17 cellular contexts compared by ENCODE assay signal in the genomic region with DNA sequence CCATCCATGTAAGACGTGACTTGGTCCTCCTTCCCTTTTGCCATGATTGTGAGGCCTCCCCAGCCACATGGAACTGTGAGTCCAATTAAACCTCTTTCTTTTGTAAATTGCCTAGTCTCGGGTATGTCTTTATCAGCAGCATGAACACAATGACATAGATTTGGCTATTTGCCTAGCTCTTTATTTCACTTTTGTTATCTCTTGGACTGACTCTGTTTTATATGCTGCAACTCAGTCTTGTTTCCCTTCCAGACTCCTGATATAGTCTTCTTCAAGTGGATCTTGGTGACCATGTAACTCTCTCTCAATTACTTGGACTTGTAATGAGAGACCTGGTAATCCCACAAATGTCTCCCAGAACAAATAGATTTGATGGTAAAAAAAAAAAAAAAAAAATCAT.
DNase-seq lines count a peak whose midpoint lies in the region; ATAC-seq, FAIRE-seq and TF ChIP-seq lines count a peak whose summit lies in the region.
"Had no signal": no experiment of that assay in that cellular context is flagged by ENCODE, and none has a peak within 500 bp of the region (broad histone marks: within the 10 kb centered on the region; RNA-seq: fewer than 3 reads in every experiment).

No MANE protein-coding gene starts in this region.

- peaks cover 0 to 59% of the 10 kb centered on the region in 2 experiments for H3K36me3 ChIP-seq in SK-N-SH (replicated peaks in 1 of 2; ENCODE audit: control insufficient read depth in 1 of 2, insufficient read depth in 2 of 2, low read length in 1 of 2)
- H3K36me3 ChIP-seq in endothelial cell of umbilical vein (ENCODE audit: control insufficient read depth in 2 of 2, extremely low read depth in 1 of 2, insufficient read depth in 2 of 2, low read length in 2 of 2): no peaks in the 10 kb centered on the region
- H3K36me3 ChIP-seq: BLaER1 had no signal

- BruUV-seq in endothelial cell of umbilical vein (replicated peaks; lab: Mats Ljungman, UMichigan): no TSS peak

- dilution Hi-C loops in endothelial cell of umbilical vein (cut with MboI; ENCODE audit: extremely low pct_ligation_motif_present, low sequenced_read_pairs): no loop called here

- intact Hi-C loops in endothelial cell of umbilical vein (cut with micrococcal nuclease): no loop called here

- CTCF ChIA-PET in SK-N-SH (lab: Yijun Ruan, JAX): interaction anchor here (0.9 kb wide), 1 partner anchor 14 kb away, joined by 3 read pairs; no protein-coding TSS in a partner anchor
- CTCF ChIA-PET in endothelial cell of umbilical vein (lab: Charles Lee): interaction anchor here (0.6 to 1.0 kb wide), 3 partner anchors 267 to 628 kb away, joined by 3 to 5 read pairs (median 4); a partner anchor contains a TSS

- no peak overlapping the region for H3K9ac ChIP-seq in SK-N-SH
- H3K9ac ChIP-seq in endothelial cell of umbilical vein (replicated peaks; ENCODE audit: extremely low read depth, insufficient read depth, low read length): no peak overlapping the region
- H3K9ac ChIP-seq: BLaER1 had no signal

- H3F3A ChIP-seq in SK-N-SH (replicated peaks; ENCODE audit: insufficient read depth): peaks cover 42% of the 10 kb centered on the region

- no peak for TF ChIP-seq RAD21 in SK-N-SH (IDR thresholded peaks at IDR 0.05; ENCODE audit: low read length)

- POLR2A ChIA-PET in SK-N-SH (lab: Yijun Ruan, JAX) (no interaction called here), endothelial cell of umbilical vein (lab: Charles Lee) (no interaction called here)

- H3K79me2 ChIP-seq in SK-N-SH (ENCODE audit: insufficient read depth): peaks cover 58% of the 10 kb centered on the region
- no peaks in the 10 kb centered on the region for H3K79me2 ChIP-seq in endothelial cell of umbilical vein (ENCODE audit: control insufficient read depth, insufficient read depth, low read length)

- H3K4me3 ChIP-seq in SK-N-SH (ENCODE audit: low read depth in 2 of 2, low read length in 1 of 2) (no peak overlapping the region), endothelial cell of umbilical vein (replicated peaks in 1 of 3; ENCODE audit: insufficient read depth in 1 of 3, low read depth in 1 of 3, low read length in 3 of 3) (no peak overlapping the region)
- H3K4me3 ChIP-seq: BLaER1 had no signal

- TF ChIP-seq EP300 in SK-N-SH (IDR thresholded peaks at IDR 0.05; ENCODE audit: borderline replicate concordance in 1 of 2, low read depth in 1 of 2, low read length in 1 of 2): no peak

- no peak; the same call in 2 of the 3 replicates for ATAC-seq in SK-N-SH treated with all-trans-retinoic acid at 6 μM for 48 hours

- WGBS in SK-N-SH (ENCODE audit: low lambda C conversion rate): 64% methylated on average over 2 of the region's 2 CpGs

- H3K4me1 ChIP-seq in SK-N-SH (ENCODE audit: control insufficient read depth in 1 of 2, insufficient read depth in 2 of 2, low read depth in 1 of 2, low read length in 1 of 2) (peaks cover 0 to 12% of the 10 kb centered on the region in 2 experiments; a peak in 2 of 4 replicates), endothelial cell of umbilical vein (ENCODE audit: control insufficient read depth, extremely low read depth, insufficient read depth, low read length) (no peaks in the 10 kb centered on the region)
- H3K4me1 ChIP-seq: BLaER1 had no signal

- no peak for TF ChIP-seq CTCF in SK-N-SH (IDR thresholded peaks at IDR 0.05)
- TF ChIP-seq CTCF in endothelial cell of umbilical vein (IDR thresholded peaks at IDR 0.05; ENCODE audit: extremely low read depth in 1 of 2, insufficient read depth in 1 of 2, low read depth in 1 of 2, low read length in 2 of 2): no peak

- no peaks in the 10 kb centered on the region for H3K9me1 ChIP-seq in endothelial cell of umbilical vein (replicated peaks; ENCODE audit: control insufficient read depth, extremely low read depth, insufficient read depth, low read length)

- no peaks in the 10 kb centered on the region for H4K20me1 ChIP-seq in SK-N-SH (ENCODE audit: insufficient read depth)
- H4K20me1 ChIP-seq in endothelial cell of umbilical vein (replicated peaks; ENCODE audit: control insufficient read depth, extremely low read depth, insufficient read depth, low read length): no peaks in the 10 kb centered on the region
- H4K20me1 ChIP-seq: BLaER1 had no signal

- DNase-seq in SK-N-SH: no peak
- DNase-seq in NCI-H226: peak; percentile 70
- DNase-seq in endothelial cell of umbilical vein (ENCODE audit: low read depth, low spot score): peak; percentile 17
- DNase-seq in CD1c-positive myeloid dendritic cell (ENCODE audit: extremely low spot score): no peak
- DNase-seq in NOMO-1 treated with dmso at 0.1 percent for 144 hours (lab: John Stamatoyannopoulos, UW; ENCODE audit: unreplicated experiment): no peak
- no peak for DNase-seq in HuH-7.5 (ENCODE audit: low spot score)
- DNase-seq: 8988T; AML-193; CD4-positive, CD25-positive, alpha-beta regulatory T cell; DMS 273 treated with DMSO at 0.1 percent for 48 hours; DMS79; GDM1; GOT3; H9 had no signal

- H3K4me2 ChIP-seq in SK-N-SH (no peak overlapping the region; the same call in 1 of the 2 replicates), endothelial cell of umbilical vein (ENCODE audit: insufficient read depth, low read length) (no peak overlapping the region)
- H3K4me2 ChIP-seq: BLaER1 had no signal

- H3K27ac ChIP-seq in SK-N-SH (ENCODE audit: low read depth in 2 of 2, low read length in 1 of 2) (peak overlapping the region; percentile 72 to 87; a peak in 3 of 4 replicates), endothelial cell of umbilical vein (ENCODE audit: insufficient read depth, low read depth, low read length) (no peak overlapping the region)
- H3K27ac ChIP-seq: BLaER1 had no signal

- H3K9me3 ChIP-seq in SK-N-SH (no peaks in the 10 kb centered on the region; the same call in 1 of the 2 replicates), endothelial cell of umbilical vein (replicated peaks; ENCODE audit: control insufficient read depth, insufficient read depth, low read length) (no peaks in the 10 kb centered on the region)
- H3K9me3 ChIP-seq: BLaER1 had no signal

- FAIRE-seq in endothelial cell of umbilical vein (lab: Jason Lieb, UNC): no peak
- FAIRE-seq: GM12892 had no signal

- H3K27me3 ChIP-seq in SK-N-SH (ENCODE audit: insufficient read depth) (no peaks in the 10 kb centered on the region), endothelial cell of umbilical vein (ENCODE audit: control insufficient read depth in 2 of 2, insufficient read depth in 2 of 2, low read length in 2 of 2) (no peaks in the 10 kb centered on the region)
- H3K27me3 ChIP-seq: BLaER1 had no signal

- no peaks in the 10 kb centered on the region for H3K9me2 ChIP-seq in SK-N-SH

- no peak for TF ChIP-seq POLR2A in endothelial cell of umbilical vein (IDR thresholded peaks at IDR 0.05; ENCODE audit: low read depth, low read length)

- H2AFZ ChIP-seq in SK-N-SH (ENCODE audit: low read depth) (no peak overlapping the region), endothelial cell of umbilical vein (ENCODE audit: low read depth, low read length) (no peak overlapping the region)

TF ChIP-seq in SK-N-SH, 30 proteins besides CTCF, POLR2A, EP300 and RAD21 (continues in another document):
- TF ChIP-seq MEF2A (IDR thresholded peaks at IDR 0.05; ENCODE audit: borderline replicate concordance, low read depth): no peak
- TF ChIP-seq CHD2 (IDR thresholded peaks at IDR 0.05; ENCODE audit: low read length, partially characterized antibody): no peak
- TF ChIP-seq, protein P1, sequence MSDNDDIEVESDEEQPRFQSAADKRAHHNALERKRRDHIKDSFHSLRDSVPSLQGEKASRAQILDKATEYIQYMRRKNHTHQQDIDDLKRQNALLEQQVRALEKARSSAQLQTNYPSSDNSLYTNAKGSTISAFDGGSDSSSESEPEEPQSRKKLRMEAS (IDR thresholded peaks at IDR 0.05; ENCODE audit: low read depth): no peak

TF ChIP-seq in SK-N-SH treated with all-trans-retinoic acid at 6 μM for 48 hours, 23 proteins besides CTCF, POLR2A, EP300 and RAD21 (continues in another document):
- no peak for TF ChIP-seq BACH2 (CRISPR knock-in tag; IDR thresholded peaks at IDR 0.05; ENCODE audit: borderline replicate concordance)
- TF ChIP-seq, protein P2, sequence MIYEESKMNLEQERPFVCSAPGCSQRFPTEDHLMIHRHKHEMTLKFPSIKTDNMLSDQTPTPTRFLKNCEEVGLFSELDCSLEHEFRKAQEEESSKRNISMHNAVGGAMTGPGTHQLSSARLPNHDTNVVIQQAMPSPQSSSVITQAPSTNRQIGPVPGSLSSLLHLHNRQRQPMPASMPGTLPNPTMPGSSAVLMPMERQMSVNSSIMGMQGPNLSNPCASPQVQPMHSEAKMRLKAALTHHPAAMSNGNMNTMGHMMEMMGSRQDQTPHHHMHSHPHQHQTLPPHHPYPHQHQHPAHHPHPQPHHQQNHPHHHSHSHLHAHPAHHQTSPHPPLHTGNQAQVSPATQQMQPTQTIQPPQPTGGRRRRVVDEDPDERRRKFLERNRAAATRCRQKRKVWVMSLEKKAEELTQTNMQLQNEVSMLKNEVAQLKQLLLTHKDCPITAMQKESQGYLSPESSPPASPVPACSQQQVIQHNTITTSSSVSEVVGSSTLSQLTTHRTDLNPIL (CRISPR knock-in tag; IDR thresholded peaks at IDR 0.05; ENCODE audit: low read depth): no peak
- no peak for TF ChIP-seq SNAI2 (CRISPR knock-in tag; IDR thresholded peaks at IDR 0.05)
- no peak for TF ChIP-seq CSDC2 (CRISPR knock-in tag; IDR thresholded peaks at IDR 0.05)
- TF ChIP-seq ZNF565 (CRISPR knock-in tag; conservative IDR thresholded peaks at IDR 0.05; ENCODE audit: low read depth): no peak
- no peak for TF ChIP-seq TOX (CRISPR knock-in tag; IDR thresholded peaks at IDR 0.05; ENCODE audit: borderline replicate concordance)

TF ChIP-seq in endothelial cell of umbilical vein, 7 proteins besides CTCF, POLR2A, EP300 and RAD21:
- TF ChIP-seq, protein P1 (IDR thresholded peaks at IDR 0.05; ENCODE audit: insufficient read depth, insufficient read length): no peak
- TF ChIP-seq FOS (IDR thresholded peaks at IDR 0.05; ENCODE audit: borderline replicate concordance, insufficient read depth, low read length): no peak
- no peak for TF ChIP-seq JUN (IDR thresholded peaks at IDR 0.05; ENCODE audit: borderline replicate concordance, insufficient read depth, insufficient read length, low read depth)
- TF ChIP-seq EZH2 (IDR thresholded peaks at IDR 0.05; ENCODE audit: borderline replicate concordance, low read depth, low read length, severe bottlenecking): no peak
- TF ChIP-seq POLR2AphosphoS5 (IDR thresholded peaks at IDR 0.05; ENCODE audit: insufficient read depth, low read depth, low read length): no peak
- TF ChIP-seq GATA2 (IDR thresholded peaks at IDR 0.05; ENCODE audit: insufficient read depth, insufficient read length, low read depth, low read length): no peak
- no peak for TF ChIP-seq MYC (IDR thresholded peaks at IDR 0.05; ENCODE audit: low read depth, low read length)

Comparison
In these comparisons a context has a peak if more than half of its experiments do, and no peak if none do; other contexts are left out.
1. DNase-seq: peak in NCI-H226 (single experiment) and endothelial cell of umbilical vein (single experiment); none in SK-N-SH (single experiment), CD1c-positive myeloid dendritic cell (single experiment), NOMO-1 treated with dmso at 0.1 percent for 144 hours (single experiment) and HuH-7.5 (single experiment).